ENCODE assay signal across 7 cellular contexts in the genomic region with DNA sequence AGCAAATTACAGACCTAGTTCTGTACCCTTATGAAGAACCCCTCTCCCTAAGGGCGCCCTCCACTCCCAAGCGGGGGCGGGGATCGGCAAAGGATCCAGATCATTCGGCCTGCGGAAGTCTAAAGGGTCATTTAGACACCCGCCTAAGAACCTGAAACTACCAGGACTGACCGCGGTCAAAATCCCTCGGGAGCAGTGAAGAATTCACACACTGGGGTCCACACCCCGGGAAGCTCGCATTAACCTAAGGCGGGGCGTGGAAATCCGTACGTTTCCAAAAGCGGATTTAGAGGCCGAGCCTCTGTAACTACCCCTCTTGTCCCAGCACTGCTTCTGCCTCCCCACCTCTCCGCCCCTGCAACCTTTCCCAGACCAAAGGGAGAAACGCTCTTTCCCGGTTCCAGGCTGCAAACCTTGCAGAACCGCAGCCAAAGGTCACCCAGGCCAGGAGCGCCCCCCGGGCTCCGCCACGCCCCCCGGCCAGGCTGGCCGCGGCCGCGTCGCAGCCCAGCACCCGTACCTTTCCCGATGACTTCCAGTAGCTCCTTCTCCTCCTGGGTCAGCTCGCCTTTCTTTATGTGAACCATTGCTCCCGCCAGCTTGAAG. TPM values are rescaled to one million over a fixed set of nuclear protein-coding genes. Genes with fewer than 3 reads are reported as not detected.
A peak's percentile ranks its signal among the peaks of the same experiment; 100 is the strongest.
DNase-seq lines count a peak whose midpoint lies in the region; ATAC-seq and TF ChIP-seq lines count a peak whose summit lies in the region.

No MANE protein-coding gene starts in this region.

- peak; percentile 36 for DNase-seq in WTC11 (ENCODE audit: low spot score)
- DNase-seq in fibroblast of pulmonary artery (ENCODE audit: low read depth), result peak; percentile 31
- DNase-seq in DMS153 (lab: John Stamatoyannopoulos, UW), result no peak
- no peak for DNase-seq in GM19240 (ENCODE audit: insufficient read length, low spot score)

- peaks cover 20 to 23% of the 10 kb centered on the region in 2 experiments for H3K4me1 ChIP-seq in neutrophil (ENCODE audit: control insufficient read depth in 1 of 2, insufficient read depth in 1 of 2, low read depth in 1 of 2, low read length in 1 of 2)

- H3K36me3 ChIP-seq in neutrophil, result no peaks in the 10 kb centered on the region

- peak; percentile 7 for ATAC-seq in GM18505 (IDR thresholded peaks at IDR 0.05; ENCODE audit: unreplicated experiment)
- ATAC-seq in HG03280 (IDR thresholded peaks at IDR 0.05; ENCODE audit: unreplicated experiment), result peak; percentile 6
- peak; percentile 38 for ATAC-seq in WTC11

- peak overlapping the region; percentile 91 for H3K27ac ChIP-seq in neutrophil

- no peak for TF ChIP-seq POLR2A in GM18505 (IDR thresholded peaks at IDR 0.05; ENCODE audit: borderline replicate concordance, extremely low read depth, insufficient read depth, insufficient read length)

- peak overlapping the region; percentile 98 for H3K27ac Mint-ChIP-seq in WTC11

- H3K9me3 ChIP-seq in neutrophil, result no peaks in the 10 kb centered on the region

- H3K27me3 Mint-ChIP-seq in WTC11 (ENCODE audit: low read depth), result peaks cover 3% of the 10 kb centered on the region

- H3K4me1 Mint-ChIP-seq in WTC11, result peaks cover 41% of the 10 kb centered on the region

- CTCF ChIA-PET in WTC11 (lab: Charles Lee), result interaction anchor here (1.5 kb wide), 1 partner anchor 80 kb away, joined by 7 read pairs; no protein-coding TSS in a partner anchor

- H3K36me3 Mint-ChIP-seq in WTC11, result no peaks in the 10 kb centered on the region

- H3K4me3 ChIP-seq in fibroblast of pulmonary artery (replicated peaks; ENCODE audit: low read depth, low read length) (peak overlapping the region; percentile 89), neutrophil (ENCODE audit: low read depth in 1 of 2, low read length in 1 of 2) (peak overlapping the region; percentile 86 to 98)

- H3K9me3 Mint-ChIP-seq in WTC11, result no peaks in the 10 kb centered on the region

- POLR2A ChIA-PET in WTC11 (lab: Charles Lee), result interaction anchor here (1.0 to 1.2 kb wide), 2 partner anchors 32 to 225 kb away, joined by 3 to 4 read pairs; no protein-coding TSS in a partner anchor

- peaks cover 10% of the 10 kb centered on the region for H3K27me3 ChIP-seq in neutrophil

- no peak for TF ChIP-seq CTCF in WTC11 (IDR thresholded peaks at IDR 0.05)
- no peak for TF ChIP-seq CTCF in fibroblast of pulmonary artery (IDR thresholded peaks at IDR 0.05; ENCODE audit: low read length, missing control alignments)
- TF ChIP-seq CTCF in neutrophil (IDR thresholded peaks at IDR 0.05), result no peak

- peak overlapping the region; percentile 99 for H3K4me3 Mint-ChIP-seq in WTC11

TF ChIP-seq in WTC11, 78 proteins besides CTCF, POLR2A, EP300 and RAD21:
- TF ChIP-seq ZNF423 (CRISPR knock-in tag; IDR thresholded peaks at IDR 0.05) (0 out of 2 replicates have a peak, but pooled peaks have one; percentile 20), ELF4 (CRISPR knock-in tag; IDR thresholded peaks at IDR 0.05; ENCODE audit: low read depth) (no peak), MYBL2 (CRISPR knock-in tag; IDR thresholded peaks at IDR 0.05) (no peak), GABPB1 (CRISPR knock-in tag; IDR thresholded peaks at IDR 0.05) (no peak), TEAD1 (CRISPR knock-in tag; IDR thresholded peaks at IDR 0.05) (no peak)
- TF ChIP-seq, protein P1, sequence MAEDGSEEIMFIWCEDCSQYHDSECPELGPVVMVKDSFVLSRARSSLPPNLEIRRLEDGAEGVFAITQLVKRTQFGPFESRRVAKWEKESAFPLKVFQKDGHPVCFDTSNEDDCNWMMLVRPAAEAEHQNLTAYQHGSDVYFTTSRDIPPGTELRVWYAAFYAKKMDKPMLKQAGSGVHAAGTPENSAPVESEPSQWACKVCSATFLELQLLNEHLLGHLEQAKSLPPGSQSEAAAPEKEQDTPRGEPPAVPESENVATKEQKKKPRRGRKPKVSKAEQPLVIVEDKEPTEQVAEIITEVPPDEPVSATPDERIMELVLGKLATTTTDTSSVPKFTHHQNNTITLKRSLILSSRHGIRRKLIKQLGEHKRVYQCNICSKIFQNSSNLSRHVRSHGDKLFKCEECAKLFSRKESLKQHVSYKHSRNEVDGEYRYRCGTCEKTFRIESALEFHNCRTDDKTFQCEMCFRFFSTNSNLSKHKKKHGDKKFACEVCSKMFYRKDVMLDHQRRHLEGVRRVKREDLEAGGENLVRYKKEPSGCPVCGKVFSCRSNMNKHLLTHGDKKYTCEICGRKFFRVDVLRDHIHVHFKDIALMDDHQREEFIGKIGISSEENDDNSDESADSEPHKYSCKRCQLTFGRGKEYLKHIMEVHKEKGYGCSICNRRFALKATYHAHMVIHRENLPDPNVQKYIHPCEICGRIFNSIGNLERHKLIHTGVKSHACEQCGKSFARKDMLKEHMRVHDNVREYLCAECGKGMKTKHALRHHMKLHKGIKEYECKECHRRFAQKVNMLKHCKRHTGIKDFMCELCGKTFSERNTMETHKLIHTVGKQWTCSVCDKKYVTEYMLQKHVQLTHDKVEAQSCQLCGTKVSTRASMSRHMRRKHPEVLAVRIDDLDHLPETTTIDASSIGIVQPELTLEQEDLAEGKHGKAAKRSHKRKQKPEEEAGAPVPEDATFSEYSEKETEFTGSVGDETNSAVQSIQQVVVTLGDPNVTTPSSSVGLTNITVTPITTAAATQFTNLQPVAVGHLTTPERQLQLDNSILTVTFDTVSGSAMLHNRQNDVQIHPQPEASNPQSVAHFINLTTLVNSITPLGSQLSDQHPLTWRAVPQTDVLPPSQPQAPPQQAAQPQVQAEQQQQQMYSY (CRISPR knock-in tag; IDR thresholded peaks at IDR 0.05), result no peak
- TF ChIP-seq, protein P2, sequence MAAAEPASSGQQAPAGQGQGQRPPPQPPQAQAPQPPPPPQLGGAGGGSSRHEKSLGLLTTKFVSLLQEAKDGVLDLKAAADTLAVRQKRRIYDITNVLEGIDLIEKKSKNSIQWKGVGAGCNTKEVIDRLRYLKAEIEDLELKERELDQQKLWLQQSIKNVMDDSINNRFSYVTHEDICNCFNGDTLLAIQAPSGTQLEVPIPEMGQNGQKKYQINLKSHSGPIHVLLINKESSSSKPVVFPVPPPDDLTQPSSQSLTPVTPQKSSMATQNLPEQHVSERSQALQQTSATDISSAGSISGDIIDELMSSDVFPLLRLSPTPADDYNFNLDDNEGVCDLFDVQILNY (CRISPR knock-in tag; IDR thresholded peaks at IDR 0.05), result 0 out of 2 replicates have a peak, but pooled peaks have one; percentile 1
- TF ChIP-seq, protein P3, sequence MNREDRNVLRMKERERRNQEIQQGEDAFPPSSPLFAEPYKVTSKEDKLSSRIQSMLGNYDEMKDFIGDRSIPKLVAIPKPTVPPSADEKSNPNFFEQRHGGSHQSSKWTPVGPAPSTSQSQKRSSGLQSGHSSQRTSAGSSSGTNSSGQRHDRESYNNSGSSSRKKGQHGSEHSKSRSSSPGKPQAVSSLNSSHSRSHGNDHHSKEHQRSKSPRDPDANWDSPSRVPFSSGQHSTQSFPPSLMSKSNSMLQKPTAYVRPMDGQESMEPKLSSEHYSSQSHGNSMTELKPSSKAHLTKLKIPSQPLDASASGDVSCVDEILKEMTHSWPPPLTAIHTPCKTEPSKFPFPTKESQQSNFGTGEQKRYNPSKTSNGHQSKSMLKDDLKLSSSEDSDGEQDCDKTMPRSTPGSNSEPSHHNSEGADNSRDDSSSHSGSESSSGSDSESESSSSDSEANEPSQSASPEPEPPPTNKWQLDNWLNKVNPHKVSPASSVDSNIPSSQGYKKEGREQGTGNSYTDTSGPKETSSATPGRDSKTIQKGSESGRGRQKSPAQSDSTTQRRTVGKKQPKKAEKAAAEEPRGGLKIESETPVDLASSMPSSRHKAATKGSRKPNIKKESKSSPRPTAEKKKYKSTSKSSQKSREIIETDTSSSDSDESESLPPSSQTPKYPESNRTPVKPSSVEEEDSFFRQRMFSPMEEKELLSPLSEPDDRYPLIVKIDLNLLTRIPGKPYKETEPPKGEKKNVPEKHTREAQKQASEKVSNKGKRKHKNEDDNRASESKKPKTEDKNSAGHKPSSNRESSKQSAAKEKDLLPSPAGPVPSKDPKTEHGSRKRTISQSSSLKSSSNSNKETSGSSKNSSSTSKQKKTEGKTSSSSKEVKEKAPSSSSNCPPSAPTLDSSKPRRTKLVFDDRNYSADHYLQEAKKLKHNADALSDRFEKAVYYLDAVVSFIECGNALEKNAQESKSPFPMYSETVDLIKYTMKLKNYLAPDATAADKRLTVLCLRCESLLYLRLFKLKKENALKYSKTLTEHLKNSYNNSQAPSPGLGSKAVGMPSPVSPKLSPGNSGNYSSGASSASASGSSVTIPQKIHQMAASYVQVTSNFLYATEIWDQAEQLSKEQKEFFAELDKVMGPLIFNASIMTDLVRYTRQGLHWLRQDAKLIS (CRISPR knock-in tag; IDR thresholded peaks at IDR 0.05; ENCODE audit: borderline replicate concordance), result no peak

RNA-seq across cellular contexts. Expression of a gene that starts 0.5 kb away (rescaled TPM):
- total RNA-seq in WTC11 (2021), result 12.0 to 13.6 TPM (median 13.0 TPM) in 3 replicates

RNA-seq across cellular contexts. Expression of a gene that starts 0.9 kb away (rescaled TPM):
- 100.0 to 105 TPM (median 104 TPM) in 3 replicates for total RNA-seq in WTC11 (2021)

Comparison
In these comparisons a context has a peak if more than half of its experiments do, and no peak if none do; other contexts are left out.
1. DNase-seq: peak in WTC11 (single experiment) and fibroblast of pulmonary artery (single experiment); none in DMS153 (single experiment) and GM19240 (single experiment).
2. Peak in every context shown above with its lines, with median percentiles within 50 percentile points of each other: ATAC-seq.